1 cellular context compared by ENCODE assay signal in genomic region chr1:31101147-31101502, GRCh38.
TF ChIP-seq lines count a peak whose summit lies in the region.

No MANE protein-coding gene starts in this region.

TF ChIP-seq in K562, 482 proteins besides CTCF, POLR2A, EP300 and RAD21 (continued from another document):
- no peak for TF ChIP-seq ZBTB34 (CRISPR knock-in tag; IDR thresholded peaks at IDR 0.05)
- TF ChIP-seq ZNF124 (CRISPR knock-in tag; IDR thresholded peaks at IDR 0.05): no peak
- no peak for TF ChIP-seq ZNF12 (CRISPR knock-in tag; IDR thresholded peaks at IDR 0.05)
- TF ChIP-seq ARNT (IDR thresholded peaks at IDR 0.05): no peak
- 0 out of 2 replicates have a peak, but pooled peaks have one; percentile 3 for TF ChIP-seq EGR1 (conservative IDR thresholded peaks at IDR 0.05)
- TF ChIP-seq MEF2D (tag; conservative IDR thresholded peaks at IDR 0.05; ENCODE audit: low read depth): peak; percentile 66; the same call in 1 of the 2 replicates
- TF ChIP-seq GMEB1 (CRISPR knock-in tag; IDR thresholded peaks at IDR 0.05): peak; percentile 15; the same call in 1 of the 2 replicates
- peak; percentile 60; the same call in 1 of the 2 replicates for TF ChIP-seq ATF4 (CRISPR knock-in tag; IDR thresholded peaks at IDR 0.05)
- TF ChIP-seq FOXM1 (IDR thresholded peaks at IDR 0.05; ENCODE audit: low read depth): 0 out of 2 replicates have a peak, but pooled peaks have one; percentile 3
- TF ChIP-seq FOXM1 (CRISPR knock-in tag; IDR thresholded peaks at IDR 0.05; ENCODE audit: low read depth): no peak
- no peak for TF ChIP-seq RAD51 (IDR thresholded peaks at IDR 0.05; ENCODE audit: borderline replicate concordance, low read depth)
- no peak for TF ChIP-seq ZNF507 (tag; conservative IDR thresholded peaks at IDR 0.05)
- TF ChIP-seq SUPT5H (IDR thresholded peaks at IDR 0.05): 0 out of 2 replicates have a peak, but pooled peaks have one; percentile 47
- TF ChIP-seq ZNF143 (CRISPR knock-in tag; IDR thresholded peaks at IDR 0.05): peak; percentile 65; the same call in 1 of the 2 replicates
- no peak for TF ChIP-seq NKRF (IDR thresholded peaks at IDR 0.05; ENCODE audit: borderline replicate concordance)
- TF ChIP-seq ZNF695 (CRISPR knock-in tag; IDR thresholded peaks at IDR 0.05): peak; percentile 81; the same call in 1 of the 2 replicates
- TF ChIP-seq ZNF764 (CRISPR knock-in tag; IDR thresholded peaks at IDR 0.05; ENCODE audit: low read depth): 0 out of 2 replicates have a peak, but pooled peaks have one; percentile 56
- peak; percentile 44; the same call in 1 of the 2 replicates for TF ChIP-seq IFI16 (CRISPR knock-in tag; IDR thresholded peaks at IDR 0.05)
- no peak for TF ChIP-seq KLF13 (tag; IDR thresholded peaks at IDR 0.05; ENCODE audit: borderline replicate concordance, low read depth)
- TF ChIP-seq PTRF (tag; IDR thresholded peaks at IDR 0.05): peak; percentile 62; the same call in 1 of the 2 replicates
- no peak for TF ChIP-seq BRF2 (IDR thresholded peaks at IDR 0.05; ENCODE audit: borderline replicate concordance, insufficient read depth, insufficient read length)
- TF ChIP-seq NUFIP1 (IDR thresholded peaks at IDR 0.05; ENCODE audit: partially characterized antibody): peak; percentile 92
- TF ChIP-seq ZNF324 (CRISPR knock-in tag; IDR thresholded peaks at IDR 0.05): 0 out of 2 replicates have a peak, but pooled peaks have one; percentile 28
- peak; percentile 38 to 43; a peak in 3 of 4 replicates for TF ChIP-seq MAZ (CRISPR knock-in tag; conservative IDR thresholded peaks at IDR 0.05 in 1 of 2, IDR thresholded peaks at IDR 0.05 in 1 of 2)
- TF ChIP-seq ZNF165 (CRISPR knock-in tag; IDR thresholded peaks at IDR 0.05; ENCODE audit: borderline replicate concordance): peak; percentile 81; the same call in 1 of the 2 replicates
- no peak for TF ChIP-seq PKNOX1 (IDR thresholded peaks at IDR 0.05)
- TF ChIP-seq ZBTB12 (CRISPR knock-in tag; IDR thresholded peaks at IDR 0.05): peak; percentile 50; the same call in 1 of the 2 replicates
- TF ChIP-seq SAFB (IDR thresholded peaks at IDR 0.05; ENCODE audit: borderline replicate concordance, low read depth, low read length): no peak
- TF ChIP-seq SMAD2 (IDR thresholded peaks at IDR 0.05; ENCODE audit: low read depth, low read length): no peak
- TF ChIP-seq TEAD1 (CRISPR knock-in tag; IDR thresholded peaks at IDR 0.05): peak in 1 of 2 experiments; percentile 66; a peak in 1 of 4 replicates
- peak; percentile 28 to 75 for TF ChIP-seq AFF1 (IDR thresholded peaks at IDR 0.05; ENCODE audit: low read depth in 1 of 2, partially characterized antibody in 2 of 2)
- no peak for TF ChIP-seq ZNF146 (CRISPR knock-in tag; IDR thresholded peaks at IDR 0.05; ENCODE audit: unreplicated experiment)
- TF ChIP-seq ZNF740 (CRISPR knock-in tag; IDR thresholded peaks at IDR 0.05): no peak
- TF ChIP-seq ZNF740 (tag; IDR thresholded peaks at IDR 0.05): peak in 1 of 2 experiments; percentile 80; a peak in 2 of 4 replicates
- no peak for TF ChIP-seq ZNF224 (CRISPR knock-in tag; IDR thresholded peaks at IDR 0.05)
- TF ChIP-seq SMARCC2 (IDR thresholded peaks at IDR 0.05; ENCODE audit: low read depth): no peak
- TF ChIP-seq SMAD3 (CRISPR knock-in tag; conservative IDR thresholded peaks at IDR 0.05): 0 out of 2 replicates have a peak, but pooled peaks have one; percentile 65
- TF ChIP-seq TEAD2 (tag; IDR thresholded peaks at IDR 0.05): peak; percentile 57; the same call in 1 of the 2 replicates
- 0 out of 2 replicates have a peak, but pooled peaks have one; percentile 40 for TF ChIP-seq NR2C2 (CRISPR knock-in tag; IDR thresholded peaks at IDR 0.05)
- TF ChIP-seq NR2C2 (tag; IDR thresholded peaks at IDR 0.05): peak; percentile 93
- no peak; the same call in 1 of the 2 replicates for TF ChIP-seq SMARCA4 (IDR thresholded peaks at IDR 0.05)
- 0 out of 2 replicates have a peak, but pooled peaks have one; percentile 45 for TF ChIP-seq ZNF398 (CRISPR knock-in tag; IDR thresholded peaks at IDR 0.05)
- peak; percentile 59; the same call in 1 of the 2 replicates for TF ChIP-seq ZBTB9 (CRISPR knock-in tag; IDR thresholded peaks at IDR 0.05)
